ENCODE assay signal across 1 cellular context in genomic region chr19:591099-591958, GRCh38.
TF ChIP-seq lines count a peak whose summit lies in the region.

No MANE protein-coding gene starts in this region.

TF ChIP-seq in HepG2, 621 proteins besides CTCF, POLR2A, EP300 and RAD21 (continued from another document):
- 0 out of 2 replicates have a peak, but pooled peaks have one; percentile 57 for TF ChIP-seq ZNF142 (CRISPR knock-in tag; IDR thresholded peaks at IDR 0.05)
- TF ChIP-seq ZNF770 (CRISPR knock-in tag; IDR thresholded peaks at IDR 0.05) = 0 out of 2 replicates have a peak, but pooled peaks have one; percentile 27
- TF ChIP-seq ZNF746 (CRISPR knock-in tag; IDR thresholded peaks at IDR 0.05) = peak; percentile 47; the same call in 1 of the 2 replicates
- TF ChIP-seq ZNF225 (CRISPR knock-in tag; IDR thresholded peaks at IDR 0.05) = peak; percentile 31; the same call in 1 of the 2 replicates
- TF ChIP-seq ZNF230 (CRISPR knock-in tag; IDR thresholded peaks at IDR 0.05) = peak; percentile 42; the same call in 1 of the 2 replicates
- peak; percentile 51; the same call in 1 of the 2 replicates for TF ChIP-seq ZNF12 (CRISPR knock-in tag; IDR thresholded peaks at IDR 0.05)
- peak; percentile 69; the same call in 1 of the 2 replicates for TF ChIP-seq ZNF772 (CRISPR knock-in tag; IDR thresholded peaks at IDR 0.05)
- TF ChIP-seq BATF2 (CRISPR knock-in tag; IDR thresholded peaks at IDR 0.05) = no peak
- TF ChIP-seq MIER2 (CRISPR knock-in tag; IDR thresholded peaks at IDR 0.05) = peak; percentile 94
- peak; percentile 82 for TF ChIP-seq TFE3 (CRISPR knock-in tag; IDR thresholded peaks at IDR 0.05)
- TF ChIP-seq ZNF607 (CRISPR knock-in tag; IDR thresholded peaks at IDR 0.05; ENCODE audit: borderline replicate concordance) = peak; percentile 84; the same call in 1 of the 2 replicates
- peak; percentile 66 for TF ChIP-seq IKZF5 (CRISPR knock-in tag; IDR thresholded peaks at IDR 0.05)
- no peak for TF ChIP-seq ZNF20 (CRISPR knock-in tag; IDR thresholded peaks at IDR 0.05)
- TF ChIP-seq TAF15 (IDR thresholded peaks at IDR 0.05; ENCODE audit: low read depth, low read length, poor library complexity, severe bottlenecking) = no peak
- TF ChIP-seq ZNF292 (CRISPR knock-in tag; IDR thresholded peaks at IDR 0.05; ENCODE audit: borderline replicate concordance, low read depth) = no peak
- TF ChIP-seq JUNB (CRISPR knock-in tag; IDR thresholded peaks at IDR 0.05; ENCODE audit: borderline replicate concordance) = peak; percentile 59
- no peak for TF ChIP-seq NFYC (CRISPR knock-in tag; IDR thresholded peaks at IDR 0.05)
- no peak for TF ChIP-seq MIXL1 (CRISPR knock-in tag; IDR thresholded peaks at IDR 0.05)
- no peak for TF ChIP-seq ZNF672 (CRISPR knock-in tag; IDR thresholded peaks at IDR 0.05)
- peak; percentile 33 for TF ChIP-seq HNRNPK (IDR thresholded peaks at IDR 0.05; ENCODE audit: low read depth, low read length, poor library complexity, severe bottlenecking)
- peak; percentile 43; the same call in 1 of the 2 replicates for TF ChIP-seq ZNF777 (CRISPR knock-in tag; IDR thresholded peaks at IDR 0.05)
- TF ChIP-seq ZFAT (CRISPR knock-in tag; conservative IDR thresholded peaks at IDR 0.05) = no peak
- TF ChIP-seq ZSCAN30 (CRISPR knock-in tag; IDR thresholded peaks at IDR 0.05) = no peak
- no peak for TF ChIP-seq ZNF781 (CRISPR knock-in tag; IDR thresholded peaks at IDR 0.05; ENCODE audit: borderline replicate concordance, not compliant biosample characterization)
- TF ChIP-seq TBX2 (CRISPR knock-in tag; IDR thresholded peaks at IDR 0.05; ENCODE audit: borderline replicate concordance) = peak; percentile 63; the same call in 1 of the 2 replicates
- no peak for TF ChIP-seq HNRNPLL (IDR thresholded peaks at IDR 0.05; ENCODE audit: low read depth, low read length, poor library complexity, severe bottlenecking)
- TF ChIP-seq KLF9 (CRISPR knock-in tag; IDR thresholded peaks at IDR 0.05; ENCODE audit: low read depth) = no peak
- no peak for TF ChIP-seq SP5 (CRISPR knock-in tag; IDR thresholded peaks at IDR 0.05; ENCODE audit: borderline replicate concordance, low read depth)
- TF ChIP-seq NFE2L2 (IDR thresholded peaks at IDR 0.05; ENCODE audit: low read length) = no peak
- no peak for TF ChIP-seq RCOR2 (CRISPR knock-in tag; IDR thresholded peaks at IDR 0.05)
- TF ChIP-seq ARNTL (CRISPR knock-in tag; IDR thresholded peaks at IDR 0.05) = no peak
- no peak for TF ChIP-seq MAZ (IDR thresholded peaks at IDR 0.05; ENCODE audit: borderline replicate concordance, low read depth, low read length)
- peak; percentile 53; the same call in 1 of the 2 replicates for TF ChIP-seq MAZ (CRISPR knock-in tag; IDR thresholded peaks at IDR 0.05; ENCODE audit: low read depth)
- 0 out of 2 replicates have a peak, but pooled peaks have one; percentile 39 for TF ChIP-seq MEIS1 (CRISPR knock-in tag; IDR thresholded peaks at IDR 0.05; ENCODE audit: borderline replicate concordance)
- no peak for TF ChIP-seq ZNF326 (CRISPR knock-in tag; IDR thresholded peaks at IDR 0.05; ENCODE audit: borderline replicate concordance)
